17 cellular contexts compared by ENCODE assay signal in genomic region chr17:80732268-80732667, GRCh38.
DNase-seq lines count a peak whose midpoint lies in the region; ATAC-seq and TF ChIP-seq lines count a peak whose summit lies in the region.
"Had no signal": no experiment of that assay in that cellular context is flagged by ENCODE, and none has a peak within 500 bp of the region (broad histone marks: within the 10 kb centered on the region; RNA-seq: fewer than 3 reads in every experiment).

No MANE protein-coding gene starts in this region.

- H3K36me3 ChIP-seq in BJ (ENCODE audit: control insufficient read depth, insufficient read depth, low read length) = 0 out of 2 replicates have a peak, but pooled peaks cover 1% of the 10 kb centered on the region
- no peaks in the 10 kb centered on the region for H3K36me3 ChIP-seq in BE2C
- H3K36me3 ChIP-seq: HAP-1, thyroid gland had no signal

- peak; percentile 60 for DNase-seq in BJ (ENCODE audit: low read depth)
- peak; percentile 56 for DNase-seq in HFF-Myc (ENCODE audit: extremely low read depth, low read depth)
- DNase-seq in mesothelial cell of epicardium (ENCODE audit: low spot score in 2 of 2, unreplicated experiment in 2 of 2) = no peak
- no peak for DNase-seq in BE2C
- no peak for DNase-seq in COR-L47 (lab: John Stamatoyannopoulos, UW)
- DNase-seq in NCI-H446 treated with DMSO at 0.1 percent for 48 hours (lab: John Stamatoyannopoulos, UW) = no peak
- DNase-seq: activated B cell treated with CpG ODN at 0.5 μM for 24 hours; cortex of kidney; KG1; left ventricle myocardium inferior; NCI-H1436; NCI-H345; stimulated activated CD4-positive, alpha-beta T cell treated with anti-CD3 and anti-CD28 coated beads, Interleukin-2, amount 100 ng/mL, for 24 hours; thyroid gland had no signal

- no peaks in the 10 kb centered on the region for H3K9me3 Mint-ChIP-seq in brain
- no peaks in the 10 kb centered on the region for H3K9me3 Mint-ChIP-seq in mesothelial cell of epicardium
- H3K9me3 Mint-ChIP-seq: activated B cell treated with CpG ODN at 0.5 μM for 24 hours had no signal

- peaks cover 11% of the 10 kb centered on the region; the same call in 1 of the 2 replicates for H3K4me1 ChIP-seq in BE2C
- H3K4me1 ChIP-seq: left ventricle myocardium inferior, thyroid gland had no signal

- H3K9me3 ChIP-seq in BE2C = no peaks in the 10 kb centered on the region
- H3K9me3 ChIP-seq: HAP-1, left ventricle myocardium inferior, thyroid gland had no signal

- H3K27ac Mint-ChIP-seq in brain (peak overlapping the region; percentile 32 to 92 (median 68)), mesothelial cell of epicardium (peak overlapping the region; percentile 28)
- H3K27ac Mint-ChIP-seq: activated B cell treated with CpG ODN at 0.5 μM for 24 hours had no signal

- H3K27me3 ChIP-seq in BJ (ENCODE audit: control insufficient read depth, insufficient read depth, low read length) (no peaks in the 10 kb centered on the region), BE2C (no peaks in the 10 kb centered on the region)
- H3K27me3 ChIP-seq: thyroid gland had no signal

- H3K36me3 Mint-ChIP-seq in brain = peaks cover 2% of the 10 kb centered on the region
- peaks cover 8% of the 10 kb centered on the region for H3K36me3 Mint-ChIP-seq in mesothelial cell of epicardium

- H3K4me3 Mint-ChIP-seq in brain (peak overlapping the region; percentile 6 to 70 (median 59)), mesothelial cell of epicardium (no peak overlapping the region)
- H3K4me3 Mint-ChIP-seq: activated B cell treated with CpG ODN at 0.5 μM for 24 hours had no signal

- CTCF ChIA-PET in BJ (lab: Yijun Ruan, JAX) = interaction anchor here (0.8 kb wide), 1 partner anchor 19 kb away, joined by 7 read pairs; no protein-coding TSS in a partner anchor

- POLR2A ChIA-PET in BJ (lab: Charles Lee) = interaction anchor here (0.7 to 0.8 kb wide), 2 partner anchors 26 to 278 kb away, joined by 3 to 4 read pairs; no protein-coding TSS in a partner anchor

- H3K27me3 Mint-ChIP-seq in brain (no peaks in the 10 kb centered on the region), mesothelial cell of epicardium (ENCODE audit: low read depth) (no peaks in the 10 kb centered on the region)
- H3K27me3 Mint-ChIP-seq: activated B cell treated with CpG ODN at 0.5 μM for 24 hours had no signal

- TF ChIP-seq CTCF in BJ (IDR thresholded peaks at IDR 0.05; ENCODE audit: insufficient read depth, low read depth, low read length) (no peak), HFF-Myc (IDR thresholded peaks at IDR 0.05; ENCODE audit: low read depth, low read length, missing control alignments) (no peak), brain (conservative IDR thresholded peaks at IDR 0.05) (no peak), mesothelial cell of epicardium (IDR thresholded peaks at IDR 0.05; ENCODE audit: unreplicated experiment) (no peak), BE2C (IDR thresholded peaks at IDR 0.05; ENCODE audit: low read depth, low read length) (no peak)

- H3K4me3 ChIP-seq in BJ (ENCODE audit: low read depth, low read length) = no peak overlapping the region
- H3K4me3 ChIP-seq in HFF-Myc (replicated peaks; ENCODE audit: low read depth, low read length) = no peak overlapping the region
- H3K4me3 ChIP-seq in BE2C (ENCODE audit: low read depth, low read length) = no peak overlapping the region
- H3K4me3 ChIP-seq: HAP-1, left ventricle myocardium inferior, thyroid gland had no signal

- H3K4me1 Mint-ChIP-seq in brain (peaks cover 92% of the 10 kb centered on the region), mesothelial cell of epicardium (peaks cover 37% of the 10 kb centered on the region)

- no peak for ATAC-seq in GM19395 (IDR thresholded peaks at IDR 0.05; ENCODE audit: unreplicated experiment)

Comparison
In these comparisons a context has a peak if more than half of its experiments do, and no peak if none do; other contexts are left out.
1. DNase-seq: peak in BJ (single experiment) and HFF-Myc (single experiment); none in mesothelial cell of epicardium (0 of 2), BE2C (single experiment), COR-L47 (single experiment) and NCI-H446 treated with DMSO at 0.1 percent for 48 hours (single experiment).